In genomic region chr2:62884514-62884913, GRCh38 we compare ENCODE assay signal across 16 cellular contexts.
"Had no signal": no experiment of that assay in that cellular context is flagged by ENCODE, and none has a peak within 500 bp of the region (broad histone marks: within the 10 kb centered on the region; RNA-seq: fewer than 3 reads in every experiment).

No MANE protein-coding gene starts in this region.

- H3K4me1 Mint-ChIP-seq: activated naive CD8-positive, alpha-beta T cell treated with anti-CD3 and anti-CD28 coated beads, Interleukin-2, amount 50 U/mL, for 24 hours; activated T-helper 17 cell treated with anti-CD3 and anti-CD28 coated beads, Interleukin-2, amount 50 U/mL, for 72 hours; stimulated activated memory B cell treated with anti-CD40 and anti-IgM and Interleukin-4, amounts not matched to agents 10 μg/mL and 1 μg/mL and 100 μg/mL, for 72 hours had no signal

- H3K27me3 ChIP-seq: cardiac muscle cell, esophagus muscularis mucosa, foreskin keratinocyte, pancreas, tibial artery, uterus had no signal

- H3K9me3 Mint-ChIP-seq: activated T-helper 17 cell treated with anti-CD3 and anti-CD28 coated beads, Interleukin-2, amount 50 U/mL, for 72 hours had no signal

- H3K36me3 ChIP-seq: cardiac muscle cell, pancreas, tibial artery, uterus had no signal

- H3K4me3 ChIP-seq: cardiac muscle cell, esophagus muscularis mucosa, pancreas, tibial artery, uterus had no signal

- FAIRE-seq: colon, keratinocyte, pancreas had no signal

- H3K27ac ChIP-seq: cardiac muscle cell, esophagus muscularis mucosa, foreskin keratinocyte, pancreas, tibial artery, uterus had no signal

- H3K27ac Mint-ChIP-seq: activated naive CD4-positive, alpha-beta T cell treated with anti-CD3 and anti-CD28 coated beads for 36 hours; activated naive CD8-positive, alpha-beta T cell treated with anti-CD3 and anti-CD28 coated beads, Interleukin-2, amount 50 U/mL, for 24 hours; activated T-helper 17 cell treated with anti-CD3 and anti-CD28 coated beads, Interleukin-2, amount 50 U/mL, for 72 hours; naive B cell; stimulated activated memory B cell treated with anti-CD40 and anti-IgM and Interleukin-4, amounts not matched to agents 10 μg/mL and 1 μg/mL and 100 μg/mL, for 72 hours had no signal

- H3K27me3 Mint-ChIP-seq: activated naive CD8-positive, alpha-beta T cell treated with anti-CD3 and anti-CD28 coated beads, Interleukin-2, amount 50 U/mL, for 24 hours; activated T-helper 17 cell treated with anti-CD3 and anti-CD28 coated beads, Interleukin-2, amount 50 U/mL, for 72 hours; naive B cell; stimulated activated memory B cell treated with anti-CD40 and anti-IgM and Interleukin-4, amounts not matched to agents 10 μg/mL and 1 μg/mL and 100 μg/mL, for 72 hours had no signal

- H3K4me3 Mint-ChIP-seq: activated naive CD4-positive, alpha-beta T cell treated with anti-CD3 and anti-CD28 coated beads for 36 hours; activated naive CD8-positive, alpha-beta T cell treated with anti-CD3 and anti-CD28 coated beads, Interleukin-2, amount 50 U/mL, for 24 hours; activated T-helper 17 cell treated with anti-CD3 and anti-CD28 coated beads, Interleukin-2, amount 50 U/mL, for 72 hours; naive B cell; stimulated activated memory B cell treated with anti-CD40 and anti-IgM and Interleukin-4, amounts not matched to agents 10 μg/mL and 1 μg/mL and 100 μg/mL, for 72 hours had no signal

- DNase-seq: activated naive CD4-positive, alpha-beta T cell treated with anti-CD3 and anti-CD28 coated beads for 36 hours; activated naive CD8-positive, alpha-beta T cell treated with anti-CD3 and anti-CD28 coated beads, Interleukin-2, amount 50 U/mL, for 24 hours; foreskin keratinocyte; mammary epithelial cell; naive B cell; pancreas; T-helper 1 cell; T1000; tibial artery; uterus had no signal

- H3K4me1 ChIP-seq: foreskin keratinocyte, pancreas, tibial artery, uterus had no signal

- H3K9me3 ChIP-seq: esophagus muscularis mucosa, pancreas, tibial artery, uterus had no signal
